ENCODE assay signal across 13 cellular contexts in the genomic region with DNA sequence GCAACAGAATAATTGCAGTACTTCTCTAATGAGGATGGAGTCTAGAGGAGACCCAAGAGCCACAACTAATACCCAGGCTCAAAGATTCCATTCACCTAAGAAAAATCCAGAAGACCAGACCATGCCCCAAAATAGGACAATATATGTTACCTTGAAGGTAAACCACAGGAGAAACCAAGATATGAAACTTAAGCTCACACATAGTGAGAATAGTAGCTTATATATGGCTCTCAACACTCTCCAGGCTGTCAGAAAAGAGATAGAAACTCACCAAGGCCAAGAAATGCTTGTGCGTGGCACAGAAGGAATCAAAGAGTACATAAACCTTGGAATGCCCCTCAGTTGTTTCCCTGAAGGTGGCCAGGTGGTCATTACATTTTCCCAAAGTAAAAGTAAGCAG. TPM values are rescaled to one million over a fixed set of nuclear protein-coding genes. Genes with fewer than 3 reads are reported as not detected.
A peak's percentile ranks its signal among the peaks of the same experiment; 100 is the strongest.
DNase-seq lines count a peak whose midpoint lies in the region; ATAC-seq, FAIRE-seq and TF ChIP-seq lines count a peak whose summit lies in the region.
"Had no signal": no experiment of that assay in that cellular context is flagged by ENCODE, and none has a peak within 500 bp of the region (broad histone marks: within the 10 kb centered on the region; RNA-seq: fewer than 3 reads in every experiment).

No MANE protein-coding gene starts in this region.

- peak overlapping the region; percentile 90 for H3K4me3 Mint-ChIP-seq in T-helper 17 cell

- peak; percentile 97 for FAIRE-seq in GM19239 (lab: Jason Lieb, UNC)
- FAIRE-seq: astrocyte, kidney had no signal

- peak; percentile 52 for ATAC-seq in HG02884 (IDR thresholded peaks at IDR 0.05; ENCODE audit: unreplicated experiment)
- ATAC-seq in T-helper 17 cell = no peak
- ATAC-seq in HG03520 (IDR thresholded peaks at IDR 0.05; ENCODE audit: unreplicated experiment) = no peak

- H3K27me3 ChIP-seq in GM06990 (replicated peaks; ENCODE audit: control insufficient read depth, insufficient read depth, low read length) = no peaks in the 10 kb centered on the region
- H3K27me3 ChIP-seq: tibial nerve had no signal

- DNase-seq in GM06990 (ENCODE audit: extremely low read depth, insufficient read length) = no peak
- no peak for DNase-seq in GM19239 (ENCODE audit: insufficient read length, low spot score)
- no peak for DNase-seq in T-helper 17 cell
- DNase-seq in NCI-H146 (lab: John Stamatoyannopoulos, UW) = no peak
- no peak for DNase-seq in HUDEP-2 (lab: John Stamatoyannopoulos, UW; ENCODE audit: unreplicated experiment in 76 of 76)
- no peak for DNase-seq in nucleus accumbens (lab: John Stamatoyannopoulos, UW)
- DNase-seq: kidney; NCI-H1436; stimulated activated CD4-positive, alpha-beta T cell treated with anti-CD3 and anti-CD28 coated beads, Interleukin-2, amount 100 ng/mL, for 48 hours had no signal

- H3K4me1 Mint-ChIP-seq in T-helper 17 cell = peaks cover 21% of the 10 kb centered on the region

- H3K27ac Mint-ChIP-seq in T-helper 17 cell = peak overlapping the region; percentile 97

- H3K36me3 Mint-ChIP-seq in T-helper 17 cell (ENCODE audit: low read depth) = no peaks in the 10 kb centered on the region

- no peaks in the 10 kb centered on the region; the same call in 1 of the 2 replicates for H3K36me3 ChIP-seq in GM06990 (ENCODE audit: control insufficient read depth, insufficient read depth, low read length)

- H3K9me3 ChIP-seq in T-helper 17 cell (ENCODE audit: control insufficient read depth, low read length, poor library complexity, severe bottlenecking) = no peaks in the 10 kb centered on the region
- H3K9me3 ChIP-seq: tibial nerve had no signal

- H3K27me3 Mint-ChIP-seq in T-helper 17 cell = no peaks in the 10 kb centered on the region

- peak overlapping the region; percentile 8 for H3K4me3 ChIP-seq in GM06990 (replicated peaks; ENCODE audit: low read depth, low read length)
- H3K4me3 ChIP-seq: tibial nerve had no signal

- no peak for TF ChIP-seq CTCF in GM06990 (IDR thresholded peaks at IDR 0.05; ENCODE audit: insufficient read depth, low read length, poor library complexity, severe bottlenecking)

RNA-seq across cellular contexts. Expression of a gene that starts 9.1 kb away (rescaled TPM):
- total RNA-seq in T-helper 17 cell = 10 to 100 TPM; 60.5 to 63.6 TPM

RNA-seq across cellular contexts. Expression of a gene that starts 20.2 kb away (rescaled TPM):
- 1 to 10 TPM; 1.1 to 1.4 TPM for total RNA-seq in T-helper 17 cell

RNA-seq across cellular contexts. Expression of a gene that starts 44.7 kb away (rescaled TPM):
- total RNA-seq in T-helper 17 cell = 1 to 10 TPM; 1.4 to 2.0 TPM
